Comparison of ENCODE assay signal across 20 cellular contexts in the genomic region with DNA sequence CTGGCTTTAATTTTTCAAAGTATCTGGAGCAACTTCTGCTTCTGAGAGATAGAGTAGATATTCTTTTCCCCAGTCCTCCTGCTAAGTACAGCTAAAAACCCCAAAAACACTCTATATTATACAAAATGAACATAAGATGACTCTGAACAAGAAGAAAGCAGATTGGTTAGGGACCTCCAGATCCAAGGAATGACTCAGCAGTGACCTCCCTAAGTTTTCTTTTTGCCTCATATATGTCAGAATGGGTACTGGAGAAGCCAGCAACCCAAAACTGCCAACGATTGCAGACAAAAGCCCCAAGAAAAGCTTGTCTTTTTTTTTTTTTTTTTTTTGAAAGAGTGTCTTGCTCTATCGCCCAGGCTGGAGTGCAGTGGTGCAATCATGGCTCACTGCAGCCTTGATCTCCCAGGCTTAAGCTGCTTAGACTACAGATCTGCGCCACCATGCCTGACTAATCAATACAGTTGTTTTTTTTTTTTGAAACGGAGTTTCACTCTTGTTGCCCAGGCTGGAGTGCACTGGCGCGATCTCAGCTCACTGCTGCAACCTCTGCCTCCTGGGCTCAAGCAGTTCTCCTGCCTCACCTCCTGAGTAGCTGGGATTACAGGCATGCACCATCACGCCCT. TPM values are rescaled to one million over a fixed set of nuclear protein-coding genes. Genes with fewer than 3 reads are reported as not detected.
A peak's percentile ranks its signal among the peaks of the same experiment; 100 is the strongest.
DNase-seq lines count a peak whose midpoint lies in the region; ATAC-seq and TF ChIP-seq lines count a peak whose summit lies in the region.
"Had no signal": no experiment of that assay in that cellular context is flagged by ENCODE, and none has a peak within 500 bp of the region (broad histone marks: within the 10 kb centered on the region; RNA-seq: fewer than 3 reads in every experiment).

No MANE protein-coding gene starts in this region.

- H3K27me3 ChIP-seq in lower lobe of right lung (ENCODE audit: low read depth) (no peaks in the 10 kb centered on the region), uterus (no peaks in the 10 kb centered on the region)

- H3K27ac ChIP-seq in coronary artery = peak overlapping the region; percentile 68 to 91
- peak overlapping the region; percentile 21 for H3K27ac ChIP-seq in lower lobe of right lung
- H3K27ac ChIP-seq in uterus = peak overlapping the region; percentile 65 to 72
- H3K27ac ChIP-seq: C4-2B, parathyroid adenoma had no signal

- DNase-seq in activated T-cell treated with anti-CD3 and anti-CD28 coated beads, Interleukin-2, amount 50 U/mL, for 24 hours = peak; percentile 0
- DNase-seq in activated T-cell treated with anti-CD3 and anti-CD28 coated beads, Interleukin-2, amount 50 U/mL, for 48 hours = no peak
- DNase-seq in coronary artery (ENCODE audit: low spot score) = no peak
- no peak for DNase-seq in lower lobe of right lung
- DNase-seq in uterus = no peak
- no peak for DNase-seq in CD1c-positive myeloid dendritic cell (ENCODE audit: extremely low spot score)
- DNase-seq in NCI-H2227 (lab: John Stamatoyannopoulos, UW; ENCODE audit: unreplicated experiment) = no peak
- DNase-seq in GOT3 (lab: John Stamatoyannopoulos, UW) = no peak
- DNase-seq: activated CD4-positive, alpha-beta T cell treated with anti-CD3 and anti-CD28 coated beads, Interleukin-2, amount 50 U/mL, for 1 hour; activated naive CD4-positive, alpha-beta T cell treated with Interleukin-2 at 50 U/mL for 16 hours; activated T-cell treated with anti-CD3 and anti-CD28 coated beads for 4 hours; naive thymus-derived CD8-positive, alpha-beta T cell; NCI-H187; NCI-H446 treated with DMSO at 0.1 percent for 48 hours; stimulated activated CD4-positive, alpha-beta T cell treated with anti-CD3 and anti-CD28 coated beads, Interleukin-4, amount 100 ng/mL, for 24 hours had no signal

- H3K27me3 Mint-ChIP-seq in activated T-cell treated with anti-CD3 and anti-CD28 coated beads, Interleukin-2, amount 50 U/mL, for 24 hours = no peaks in the 10 kb centered on the region
- H3K27me3 Mint-ChIP-seq: naive thymus-derived CD8-positive, alpha-beta T cell had no signal

- intact Hi-C loops in lower lobe of right lung (cut with DNase I) = no loop called here
- intact Hi-C loops in uterus (cut with DNase I; ENCODE audit: low total_unique reads) = no loop called here

- peaks cover 7% of the 10 kb centered on the region for H3K4me1 Mint-ChIP-seq in activated T-cell treated with anti-CD3 and anti-CD28 coated beads, Interleukin-2, amount 50 U/mL, for 24 hours (ENCODE audit: low read depth)

- no peaks in the 10 kb centered on the region for H3K9me3 ChIP-seq in lower lobe of right lung
- H3K9me3 ChIP-seq in uterus = no peaks in the 10 kb centered on the region

- TF ChIP-seq CTCF in coronary artery (IDR thresholded peaks at IDR 0.05) = no peak
- TF ChIP-seq CTCF in lower lobe of right lung (IDR thresholded peaks at IDR 0.05) = no peak
- no peak for TF ChIP-seq CTCF in uterus (IDR thresholded peaks at IDR 0.05)

- H3K4me1 ChIP-seq in lower lobe of right lung (no peaks in the 10 kb centered on the region), uterus (no peaks in the 10 kb centered on the region)
- H3K4me1 ChIP-seq: parathyroid adenoma had no signal

- no peak for TF ChIP-seq POLR2A in uterus (IDR thresholded peaks at IDR 0.05)

- H3K27ac Mint-ChIP-seq in activated T-cell treated with anti-CD3 and anti-CD28 coated beads, Interleukin-2, amount 50 U/mL, for 24 hours = peak overlapping the region; percentile 3

- H3K4me3 ChIP-seq in coronary artery (no peak overlapping the region), lower lobe of right lung (no peak overlapping the region), uterus (no peak overlapping the region)
- H3K4me3 ChIP-seq: lung, skin epidermis had no signal

- peaks cover 51% of the 10 kb centered on the region for H3K36me3 Mint-ChIP-seq in activated T-cell treated with anti-CD3 and anti-CD28 coated beads, Interleukin-2, amount 50 U/mL, for 24 hours (ENCODE audit: low read depth)

- H3K4me3 Mint-ChIP-seq in activated T-cell treated with anti-CD3 and anti-CD28 coated beads, Interleukin-2, amount 50 U/mL, for 24 hours = no peak overlapping the region
- H3K4me3 Mint-ChIP-seq: naive thymus-derived CD8-positive, alpha-beta T cell had no signal

- H3K9me3 Mint-ChIP-seq in activated T-cell treated with anti-CD3 and anti-CD28 coated beads, Interleukin-2, amount 50 U/mL, for 24 hours = no peaks in the 10 kb centered on the region
- H3K9me3 Mint-ChIP-seq: IgD-negative memory B cell; naive thymus-derived CD8-positive, alpha-beta T cell had no signal

- ATAC-seq in lower lobe of right lung = no peak
- ATAC-seq: naive thymus-derived CD8-positive, alpha-beta T cell had no signal

- peaks cover 7% of the 10 kb centered on the region for H3K36me3 ChIP-seq in lower lobe of right lung
- H3K36me3 ChIP-seq in uterus = no peaks in the 10 kb centered on the region

RNA-seq across cellular contexts. Expression of a gene that starts 22.7 kb away (rescaled TPM):
- 140 TPM for total RNA-seq in lower lobe of right lung
- 100 to 1,000 TPM; 122 to 659 (median 361) TPM for total RNA-seq in uterus

RNA-seq across cellular contexts. Expression of a gene that starts 57.8 kb away (rescaled TPM):
- total RNA-seq in lower lobe of right lung = 43.8 TPM
- total RNA-seq in uterus = 10 to 100 TPM; 17.4 to 71.8 (median 53.4) TPM

Comparison
In these comparisons a context has a peak if more than half of its experiments do, and no peak if none do; other contexts are left out.
1. H3K27ac ChIP-seq: peak in every context shown above with its lines; median percentile 80 in coronary artery; 68 in uterus; 21 in lower lobe of right lung.